Comparison of ENCODE assay signal across 27 cellular contexts in genomic region chr10:27815261-27815660, GRCh38.
"Had no signal": no experiment of that assay in that cellular context is flagged by ENCODE, and none has a peak within 500 bp of the region (broad histone marks: within the 10 kb centered on the region; RNA-seq: fewer than 3 reads in every experiment).

No MANE protein-coding gene starts in this region.

- H3K36me3 Mint-ChIP-seq: mesothelial cell of epicardium; naive B cell; neural progenitor cell; stimulated activated effector memory CD8-positive, alpha-beta T cell treated with anti-CD3 and anti-CD28 coated beads, Interleukin-12 subunit alpha, Interleukin-12 subunit beta, amount 100 ng/mL, for 72 hours; type B pancreatic cell had no signal

- H3K9me3 Mint-ChIP-seq: effector memory CD8-positive, alpha-beta T cell; mesothelial cell of epicardium; naive B cell; nephron; neural progenitor cell; stimulated activated effector memory CD8-positive, alpha-beta T cell treated with anti-CD3 and anti-CD28 coated beads, Interleukin-12 subunit alpha, Interleukin-12 subunit beta, amount 100 ng/mL, for 72 hours; type B pancreatic cell had no signal

- H3K9ac ChIP-seq: neural progenitor cell, parathyroid adenoma had no signal

- DNase-seq: effector memory CD8-positive, alpha-beta T cell; erythroblast; esophagus squamous epithelium; foreskin melanocyte; glutamatergic neuron; heart right ventricle; hippocampal formation; left cardiac atrium; left lung; mesenchymal stem cell; mucosa of descending colon; naive B cell; right lobe of liver; stimulated activated CD4-positive, alpha-beta T cell treated with anti-CD3 and anti-CD28 coated beads, Interleukin-12 subunit alpha, Interleukin-12 subunit beta, amount 100 ng/mL, for 4 hours; stimulated activated CD4-positive, alpha-beta T cell treated with anti-CD3 and anti-CD28 coated beads, Interleukin-1b, Interleukin-23, amount 100 ng/mL, for 48 hours; stimulated activated CD4-positive, alpha-beta T cell treated with anti-CD3 and anti-CD28 coated beads, Interleukin-4, amount 100 ng/mL, for 24 hours; stimulated activated naive CD4-positive, alpha-beta T cell treated with Interleukin-2 at 50 U/mL for 16 hours; stomach; thyroid gland had no signal

- H2AFZ ChIP-seq: neural progenitor cell, parathyroid adenoma had no signal

- H3K4me3 ChIP-seq: esophagus squamous epithelium, heart right ventricle, left lung, mucosa of descending colon, neural progenitor cell, right lobe of liver, smooth muscle cell, stomach, thyroid gland had no signal

- H3K4me2 ChIP-seq: neural progenitor cell, smooth muscle cell had no signal

- H3K36me3 ChIP-seq: esophagus squamous epithelium, heart right ventricle, left lung, neural progenitor cell, right lobe of liver, stomach, thyroid gland had no signal

- H3K27ac Mint-ChIP-seq: effector memory CD8-positive, alpha-beta T cell; mesothelial cell of epicardium; naive B cell; nephron; neural progenitor cell; progenitor cell of endocrine pancreas; stimulated activated effector memory CD8-positive, alpha-beta T cell treated with anti-CD3 and anti-CD28 coated beads, Interleukin-12 subunit alpha, Interleukin-12 subunit beta, amount 100 ng/mL, for 72 hours; type B pancreatic cell had no signal

- H3K4me1 ChIP-seq: neural progenitor cell, parathyroid adenoma, right lobe of liver had no signal

- ATAC-seq: effector memory CD8-positive, alpha-beta T cell; heart right ventricle; left cardiac atrium; left lung; mucosa of descending colon; right lobe of liver; stimulated activated effector memory CD8-positive, alpha-beta T cell treated with anti-CD3 and anti-CD28 coated beads, Interleukin-12 subunit alpha, Interleukin-12 subunit beta, amount 100 ng/mL, for 72 hours had no signal

- H3K27ac ChIP-seq: esophagus squamous epithelium, heart right ventricle, left lung, neural progenitor cell, parathyroid adenoma, right lobe of liver, stomach, thyroid gland had no signal

- H3K4me1 Mint-ChIP-seq: mesothelial cell of epicardium; naive B cell; nephron; neural progenitor cell; stimulated activated effector memory CD8-positive, alpha-beta T cell treated with anti-CD3 and anti-CD28 coated beads, Interleukin-12 subunit alpha, Interleukin-12 subunit beta, amount 100 ng/mL, for 72 hours had no signal

- H3K79me2 ChIP-seq: parathyroid adenoma had no signal

- H3K9me3 ChIP-seq: esophagus squamous epithelium, heart right ventricle, left lung, mucosa of descending colon, right lobe of liver, stomach, thyroid gland had no signal

- H3K27me3 Mint-ChIP-seq: progenitor cell of endocrine pancreas, type B pancreatic cell had no signal

- H3K4me3 Mint-ChIP-seq: effector memory CD8-positive, alpha-beta T cell; mesothelial cell of epicardium; naive B cell; nephron; neural progenitor cell; stimulated activated effector memory CD8-positive, alpha-beta T cell treated with anti-CD3 and anti-CD28 coated beads, Interleukin-12 subunit alpha, Interleukin-12 subunit beta, amount 100 ng/mL, for 72 hours; type B pancreatic cell had no signal

- H3K27me3 ChIP-seq: heart right ventricle, left lung, neural progenitor cell, right lobe of liver, stomach, thyroid gland had no signal
